Comparison of ENCODE assay signal across 9 cellular contexts in genomic region chr16:81752225-81752875, GRCh38. TPM values are rescaled to one million over a fixed set of nuclear protein-coding genes. Genes with fewer than 3 reads are reported as not detected.
DNase-seq lines count a peak whose midpoint lies in the region; ATAC-seq and TF ChIP-seq lines count a peak whose summit lies in the region.
"Had no signal": no experiment of that assay in that cellular context is flagged by ENCODE, and none has a peak within 500 bp of the region (broad histone marks: within the 10 kb centered on the region; RNA-seq: fewer than 3 reads in every experiment).

No MANE protein-coding gene starts in this region.

- 0 out of 2 replicates have a peak, but pooled peaks cover 9% of the 10 kb centered on the region for H3K4me1 ChIP-seq in GM23338 (ENCODE audit: insufficient read depth)
- H3K4me1 ChIP-seq in Karpas-422 (ENCODE audit: low read length): peaks cover 52% of the 10 kb centered on the region
- H3K4me1 ChIP-seq in uterus: no peaks in the 10 kb centered on the region

- no peak overlapping the region for H3K27ac ChIP-seq in GM23338 (ENCODE audit: low read depth)
- peak overlapping the region; percentile 93 for H3K27ac ChIP-seq in Karpas-422 (ENCODE audit: low read length)
- peak overlapping the region in 1 of 2 donors; percentile 45 for H3K27ac ChIP-seq in uterus
- H3K27ac ChIP-seq: PC-9 had no signal

- H4K20me1 ChIP-seq in GM23338 (replicated peaks; ENCODE audit: insufficient read depth) (no peaks in the 10 kb centered on the region; the same call in 1 of the 2 replicates), Karpas-422 (ENCODE audit: insufficient read depth, low read depth, low read length) (no peaks in the 10 kb centered on the region)

- H3K27me3 ChIP-seq in GM23338 (ENCODE audit: insufficient read depth): no peaks in the 10 kb centered on the region
- no peaks in the 10 kb centered on the region for H3K27me3 ChIP-seq in Karpas-422 (ENCODE audit: low read length)
- no peaks in the 10 kb centered on the region for H3K27me3 ChIP-seq in uterus

- H3K4me3 ChIP-seq in GM23338 (no peak overlapping the region), Karpas-422 (ENCODE audit: low read length) (peak overlapping the region; percentile 60), uterus (no peak overlapping the region)
- H3K4me3 ChIP-seq: PC-9 had no signal

- DNase-seq in GM23338 (ENCODE audit: low spot score) (peak; percentile 20), Karpas-422 (peak; percentile 93), pons (ENCODE audit: low spot score) (peak; percentile 73), uterus (no peak), NCI-H1930 (lab: John Stamatoyannopoulos, UW) (no peak)
- DNase-seq in effector memory CD8-positive, alpha-beta T cell: no peak
- no peak for DNase-seq in activated T-cell treated with anti-CD3 and anti-CD28 coated beads, Interleukin-2, amount 50 U/mL, for 48 hours

- no peaks in the 10 kb centered on the region for H3K9me2 ChIP-seq in GM23338 (ENCODE audit: insufficient read depth)
- H3K9me2 ChIP-seq in Karpas-422 (replicated peaks; ENCODE audit: insufficient read depth, low read length): no peaks in the 10 kb centered on the region

- no peak overlapping the region for H3K27ac Mint-ChIP-seq in GM23338
- no peak overlapping the region for H3K27ac Mint-ChIP-seq in effector memory CD8-positive, alpha-beta T cell

- peak overlapping the region; percentile 76 for H3K9ac ChIP-seq in Karpas-422 (ENCODE audit: low read length)

- H3K79me2 ChIP-seq in GM23338 (replicated peaks; ENCODE audit: insufficient read depth) (no peaks in the 10 kb centered on the region), Karpas-422 (ENCODE audit: low read length) (peaks cover 64% of the 10 kb centered on the region)

- no peak for TF ChIP-seq CTCF in GM23338 (conservative IDR thresholded peaks at IDR 0.05; ENCODE audit: low read depth in 2 of 2)
- no peak for TF ChIP-seq CTCF in uterus (IDR thresholded peaks at IDR 0.05)

- no peak for TF ChIP-seq POLR2A in uterus (IDR thresholded peaks at IDR 0.05)

- H3K4me2 ChIP-seq in GM23338 (no peak overlapping the region), Karpas-422 (ENCODE audit: low read depth, low read length, poor library complexity, severe bottlenecking) (peak overlapping the region; percentile 75)
- H3K4me2 ChIP-seq: PC-9 had no signal

- H2AFZ ChIP-seq in GM23338 (peak overlapping the region; percentile 83), Karpas-422 (ENCODE audit: low read length) (no peak overlapping the region)
- H2AFZ ChIP-seq: PC-9 had no signal

- no peaks in the 10 kb centered on the region for H3K9me3 Mint-ChIP-seq in GM23338
- H3K9me3 Mint-ChIP-seq in effector memory CD8-positive, alpha-beta T cell: no peaks in the 10 kb centered on the region

- H3K9me3 ChIP-seq in Karpas-422 (ENCODE audit: low read length): no peaks in the 10 kb centered on the region
- no peaks in the 10 kb centered on the region for H3K9me3 ChIP-seq in uterus

- H3K27me3 Mint-ChIP-seq in GM23338 (ENCODE audit: insufficient read depth, low read depth, poor library complexity): peaks cover 3% of the 10 kb centered on the region
- H3K27me3 Mint-ChIP-seq in effector memory CD8-positive, alpha-beta T cell: peaks cover 0 to 13% of the 10 kb centered on the region in 2 donors

- H3K4me3 Mint-ChIP-seq in GM23338: no peak overlapping the region
- H3K4me3 Mint-ChIP-seq in effector memory CD8-positive, alpha-beta T cell: no peak overlapping the region

- H3K36me3 ChIP-seq in GM23338 (ENCODE audit: insufficient read depth) (no peaks in the 10 kb centered on the region), Karpas-422 (ENCODE audit: insufficient read depth, low read length) (peaks cover 19% of the 10 kb centered on the region), uterus (no peaks in the 10 kb centered on the region)

- ATAC-seq in GM18498 (IDR thresholded peaks at IDR 0.05; ENCODE audit: unreplicated experiment) (peak; percentile 90), GM23338 (peak; percentile 31; the same call in 2 of the 3 replicates)
- peak; percentile 54 for ATAC-seq in effector memory CD8-positive, alpha-beta T cell (replicated peaks)

- H3K36me3 Mint-ChIP-seq in GM23338 (ENCODE audit: low read depth): no peaks in the 10 kb centered on the region
- H3K36me3 Mint-ChIP-seq in effector memory CD8-positive, alpha-beta T cell (ENCODE audit: insufficient read depth): no peaks in the 10 kb centered on the region

- no peaks in the 10 kb centered on the region for H3F3A ChIP-seq in GM23338 (replicated peaks; ENCODE audit: low read depth)

- peaks cover 11% of the 10 kb centered on the region for H3K4me1 Mint-ChIP-seq in GM23338
- no peaks in the 10 kb centered on the region for H3K4me1 Mint-ChIP-seq in effector memory CD8-positive, alpha-beta T cell (ENCODE audit: low read depth in 2 of 2)

- intact Hi-C loops in uterus (cut with DNase I; ENCODE audit: low total_unique reads): no loop called here

TF ChIP-seq in GM23338, 12 proteins besides CTCF, POLR2A, EP300 and RAD21 (continues in another document):
- TF ChIP-seq STAT1 (IDR thresholded peaks at IDR 0.05; ENCODE audit: unreplicated experiment) (no peak), REST (IDR thresholded peaks at IDR 0.05; ENCODE audit: unreplicated experiment) (no peak), EZH2 (IDR thresholded peaks at IDR 0.05; ENCODE audit: low read depth, unreplicated experiment) (no peak), CREB1 (CRISPR knock-in tag; IDR thresholded peaks at IDR 0.05; ENCODE audit: low read depth) (no peak), EZH2phosphoT487 (IDR thresholded peaks at IDR 0.05; ENCODE audit: unreplicated experiment) (no peak), ZNF114 (CRISPR knock-in tag; IDR thresholded peaks at IDR 0.05) (no peak), POLR2AphosphoS5 (IDR thresholded peaks at IDR 0.05; ENCODE audit: low read depth) (no peak), ZNF331 (CRISPR knock-in tag; IDR thresholded peaks at IDR 0.05; ENCODE audit: low read depth) (no peak), NANOG (IDR thresholded peaks at IDR 0.05; ENCODE audit: borderline replicate concordance) (no peak)
- TF ChIP-seq, protein P1, sequence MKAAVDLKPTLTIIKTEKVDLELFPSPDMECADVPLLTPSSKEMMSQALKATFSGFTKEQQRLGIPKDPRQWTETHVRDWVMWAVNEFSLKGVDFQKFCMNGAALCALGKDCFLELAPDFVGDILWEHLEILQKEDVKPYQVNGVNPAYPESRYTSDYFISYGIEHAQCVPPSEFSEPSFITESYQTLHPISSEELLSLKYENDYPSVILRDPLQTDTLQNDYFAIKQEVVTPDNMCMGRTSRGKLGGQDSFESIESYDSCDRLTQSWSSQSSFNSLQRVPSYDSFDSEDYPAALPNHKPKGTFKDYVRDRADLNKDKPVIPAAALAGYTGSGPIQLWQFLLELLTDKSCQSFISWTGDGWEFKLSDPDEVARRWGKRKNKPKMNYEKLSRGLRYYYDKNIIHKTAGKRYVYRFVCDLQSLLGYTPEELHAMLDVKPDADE (IDR thresholded peaks at IDR 0.05): no peak

RNA-seq across cellular contexts. Expression of gene PLCG2, which starts 26.7 kb away (rescaled TPM):
- total RNA-seq in GM23338 (2014; rRNA removed; shearing (Covaris generic)): 3.6 and 5.9 TPM in 2 replicates
- polyA plus RNA-seq in GM23338 (2016; fragmentation: Nextera tagmentation; extraction: Ambion mirVana): 1.4 and 2.4 TPM in 2 replicates
- 574 and 580 TPM in 2 replicates for total RNA-seq in Karpas-422 (2014; rRNA removed; shearing (Covaris generic); ENCODE audit: low replicate concordance)
- 10 to 100 TPM; 11.2 to 39.4 (median 18.8) TPM for total RNA-seq in uterus

Comparison
In these comparisons a context has a peak if more than half of its experiments do, and no peak if none do; other contexts are left out.
1. ATAC-seq: peak in every context shown above with its lines; median percentile 90 in GM18498; 54 in effector memory CD8-positive, alpha-beta T cell; 31 in GM23338.
2. DNase-seq: peak in GM23338 (single experiment), Karpas-422 (single experiment) and pons (single experiment); none in effector memory CD8-positive, alpha-beta T cell (0 of 3), uterus (0 of 2), activated T-cell treated with anti-CD3 and anti-CD28 coated beads, Interleukin-2, amount 50 U/mL, for 48 hours (0 of 2) and NCI-H1930 (0 of 2).
3. RNA of gene PLCG2, which starts 26.7 kb away (total RNA-seq): 574 to 580 TPM in Karpas-422; 11.2 to 39.4 TPM in uterus and 3.6 to 5.9 TPM in GM23338; every median in the first group is over 10 times any median in the second.